In genomic region chr22:32378703-32379272, GRCh38 we compare ENCODE assay signal across 1 cellular context.
A peak's percentile ranks its signal among the peaks of the same experiment; 100 is the strongest.
TF ChIP-seq lines count a peak whose summit lies in the region.

No MANE protein-coding gene starts in this region.

TF ChIP-seq in H1, 55 proteins besides CTCF, POLR2A, EP300 and RAD21:
- TF ChIP-seq TAF1 (IDR thresholded peaks at IDR 0.05; ENCODE audit: low read depth, low read length) (no peak), YY1 (IDR thresholded peaks at IDR 0.05; ENCODE audit: low read depth, low read length) (peak; percentile 49; the same call in 1 of the 2 replicates), HDAC2 (IDR thresholded peaks at IDR 0.05; ENCODE audit: borderline replicate concordance in 1 of 2, low read depth in 2 of 2, low read length in 2 of 2) (0 out of 4 replicates have a peak, but pooled peaks of 1 of the 2 experiments have one; percentile 63), NANOG (IDR thresholded peaks at IDR 0.05; ENCODE audit: insufficient read depth, low read depth, low read length, poor library complexity, severe bottlenecking) (no peak), MAFK (IDR thresholded peaks at IDR 0.05; ENCODE audit: low read depth, low read length) (no peak), JUND (IDR thresholded peaks at IDR 0.05; ENCODE audit: low read length) (no peak)
TF ChIP-seq in H1: peak in this region for 2.
